ENCODE assay signal across 13 cellular contexts in the genomic region with DNA sequence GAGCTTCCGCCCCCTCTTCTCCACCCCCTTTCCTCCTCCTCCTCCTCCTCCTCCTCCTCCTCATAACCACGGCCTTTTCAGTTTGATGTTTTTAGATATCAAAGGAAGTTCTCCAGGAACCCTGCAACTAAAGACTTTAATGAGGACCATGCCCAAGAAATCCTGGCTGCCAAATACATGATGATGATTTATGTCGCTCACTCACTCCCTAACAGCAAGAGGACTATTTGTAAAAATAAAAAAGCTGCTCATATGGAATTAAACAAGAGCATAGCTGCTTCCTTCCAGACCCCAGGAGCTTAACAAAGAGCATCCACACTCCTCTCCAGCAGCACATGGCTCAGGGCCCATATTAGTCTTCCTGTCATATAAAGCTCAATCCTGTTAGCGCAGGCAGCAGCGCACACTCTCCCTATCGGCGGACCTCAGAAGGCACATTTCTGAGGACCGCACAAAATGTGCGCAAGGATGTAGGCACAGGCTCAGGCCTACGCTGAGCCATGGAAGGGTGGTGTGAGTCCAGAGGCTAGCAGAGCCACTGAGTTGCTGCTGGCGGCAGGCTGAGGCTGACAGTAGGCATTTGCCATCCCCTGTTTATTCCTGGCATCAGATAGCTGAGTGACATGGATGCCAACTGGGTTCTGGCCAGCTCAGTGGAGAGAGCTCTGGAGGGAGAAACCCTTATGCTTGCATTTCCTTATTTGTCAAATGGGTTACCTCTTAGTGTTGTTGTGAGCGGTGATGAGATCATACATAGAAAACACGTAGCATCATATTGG.
DNase-seq lines count a peak whose midpoint lies in the region; ATAC-seq and TF ChIP-seq lines count a peak whose summit lies in the region.
"Had no signal": no experiment of that assay in that cellular context is flagged by ENCODE, and none has a peak within 500 bp of the region (broad histone marks: within the 10 kb centered on the region; RNA-seq: fewer than 3 reads in every experiment).

No MANE protein-coding gene starts in this region.

- H2BK120ac ChIP-seq in trophoblast cell (ENCODE audit: insufficient read depth, low read length, poor library complexity): peak overlapping the region; percentile 85

- DNase-seq in HEK293T (ENCODE audit: extremely low spot score) (no peak), body of pancreas (peak; percentile 20 to 30 (median 28)), hypothalamus (lab: John Stamatoyannopoulos, UW) (peak in 27 of 51 donors; percentile 1 to 59 (median 18)), trophoblast cell (no peak), NCI-H187 (lab: John Stamatoyannopoulos, UW) (no peak), osteoblast (ENCODE audit: insufficient read length, low spot score, missing footprints) (no peak)
- DNase-seq: activated naive CD8-positive, alpha-beta T cell treated with anti-CD3 and anti-CD28 coated beads, Interleukin-2, amount 50 U/mL, for 24 hours; AML-193; effector memory CD4-positive, alpha-beta T cell; EL; naive B cell had no signal

- CTCF ChIA-PET in HEK293T (lab: Yijun Ruan, JAX): interaction anchor here (1.0 kb wide), 1 partner anchor 11 kb away, joined by 3 read pairs; no protein-coding TSS in a partner anchor

- H4K8ac ChIP-seq in trophoblast cell (ENCODE audit: low read depth, low read length): peak overlapping the region; percentile 62

- peak overlapping the region; percentile 3 for H4K12ac ChIP-seq in trophoblast cell (ENCODE audit: low read depth, low read length)

- H3K4me1 ChIP-seq in body of pancreas (peaks cover 20% of the 10 kb centered on the region), trophoblast cell (ENCODE audit: control insufficient read depth in 1 of 2, insufficient read depth in 2 of 2, low read length in 2 of 2) (peaks cover 5 to 13% of the 10 kb centered on the region in 2 experiments), osteoblast (ENCODE audit: insufficient read depth, low read length) (no peaks in the 10 kb centered on the region)

- peak overlapping the region in 3 of 4 donors; percentile 54 to 63 (median 59) for H3K27ac ChIP-seq in body of pancreas
- H3K27ac ChIP-seq in trophoblast cell (ENCODE audit: low read depth, low read length): peak overlapping the region; percentile 32
- H3K27ac ChIP-seq in osteoblast (ENCODE audit: low read depth, low read length): no peak overlapping the region

- peak in 3 of 7 experiments; percentile 7 to 14 (median 12) for TF ChIP-seq CTCF in body of pancreas (IDR thresholded peaks at IDR 0.05)
- TF ChIP-seq CTCF in osteoblast (IDR thresholded peaks at IDR 0.05; ENCODE audit: extremely low read depth, low read depth, low read length): no peak

- peaks cover 2% of the 10 kb centered on the region for H3K79me2 ChIP-seq in trophoblast cell (ENCODE audit: control insufficient read depth, insufficient read depth, low read length, poor library complexity)
- no peaks in the 10 kb centered on the region for H3K79me2 ChIP-seq in osteoblast (ENCODE audit: insufficient read depth, low read length)

- POLR2A ChIA-PET in HEK293T (lab: Yijun Ruan, JAX): interaction anchor here (1.3 to 1.5 kb wide), 2 partner anchors 22 to 55 kb away, joined by 3 read pairs; no protein-coding TSS in a partner anchor

- no peak for TF ChIP-seq POLR2A in body of pancreas (IDR thresholded peaks at IDR 0.05)

- H2BK5ac ChIP-seq in trophoblast cell (ENCODE audit: low read depth, low read length, poor library complexity): peak overlapping the region; percentile 7

- H3K4me3 ChIP-seq in body of pancreas (no peak overlapping the region), trophoblast cell (ENCODE audit: low read depth, low read length) (peak overlapping the region; percentile 5), osteoblast (ENCODE audit: insufficient read depth, low read length) (no peak overlapping the region)

- H3K4me2 ChIP-seq in trophoblast cell (ENCODE audit: low read length): no peak overlapping the region
- no peak overlapping the region for H3K4me2 ChIP-seq in osteoblast (ENCODE audit: insufficient read depth, low read length)

- intact Hi-C loops in body of pancreas (cut with DNase I): no loop called here

- 60 to 83% methylated on average over 12 to 13 of the region's 13 CpGs for WGBS in body of pancreas, 2 donors
- no CpG with 5 or more reads among the region's 13 CpGs for WGBS in trophoblast cell (ENCODE audit: extremely low coverage, insufficient coverage, insufficient read length)

- peaks cover 24% of the 10 kb centered on the region for H3K79me1 ChIP-seq in trophoblast cell (ENCODE audit: low read length)

- H3K27me3 ChIP-seq in body of pancreas (no peaks in the 10 kb centered on the region), trophoblast cell (ENCODE audit: insufficient read depth, low read length) (no peaks in the 10 kb centered on the region), osteoblast (ENCODE audit: insufficient read depth, low read length) (no peaks in the 10 kb centered on the region)

- peak overlapping the region; percentile 28 for H3K18ac ChIP-seq in trophoblast cell (ENCODE audit: low read length)

- H3K4ac ChIP-seq in trophoblast cell (ENCODE audit: low read depth, low read length): peak overlapping the region; percentile 23

- H3K9ac ChIP-seq in trophoblast cell (ENCODE audit: low read length): no peak overlapping the region

- no peak overlapping the region for H3K23ac ChIP-seq in trophoblast cell (ENCODE audit: low read length)

- H2BK12ac ChIP-seq in trophoblast cell (ENCODE audit: low read length): peak overlapping the region; percentile 80

- H4K91ac ChIP-seq in trophoblast cell (ENCODE audit: low read depth, low read length): peak overlapping the region; percentile 87

- H2AFZ ChIP-seq in trophoblast cell (ENCODE audit: insufficient read depth, low read length, poor library complexity): peak overlapping the region; percentile 56
- no peak overlapping the region for H2AFZ ChIP-seq in osteoblast (ENCODE audit: low read length)

- peak overlapping the region; percentile 76 for H3K14ac ChIP-seq in trophoblast cell (ENCODE audit: low read length)

- ATAC-seq in body of pancreas: peak; percentile 51
- ATAC-seq in HG03469 (IDR thresholded peaks at IDR 0.05; ENCODE audit: unreplicated experiment): no peak
- ATAC-seq in GM21367 (IDR thresholded peaks at IDR 0.05; ENCODE audit: unreplicated experiment): no peak
- ATAC-seq: activated naive CD8-positive, alpha-beta T cell treated with anti-CD3 and anti-CD28 coated beads, Interleukin-2, amount 50 U/mL, for 24 hours had no signal

- no peaks in the 10 kb centered on the region for H4K20me1 ChIP-seq in osteoblast (ENCODE audit: insufficient read depth, low read length)

- H3K9me3 ChIP-seq in body of pancreas: no peaks in the 10 kb centered on the region
- H3K9me3 ChIP-seq in trophoblast cell (ENCODE audit: insufficient read depth, low read depth, low read length): no peaks in the 10 kb centered on the region
- no peaks in the 10 kb centered on the region for H3K9me3 ChIP-seq in osteoblast (ENCODE audit: low read depth, low read length)

- H2AK5ac ChIP-seq in trophoblast cell (ENCODE audit: low read length): peak overlapping the region; percentile 72

- H3K36me3 ChIP-seq in body of pancreas (replicated peaks in 1 of 2; ENCODE audit: insufficient read depth in 1 of 2, low read depth in 2 of 2): no peaks in the 10 kb centered on the region
- no peaks in the 10 kb centered on the region for H3K36me3 ChIP-seq in trophoblast cell (ENCODE audit: control insufficient read depth in 1 of 2, insufficient read depth in 2 of 2, low read length in 2 of 2)
- no peaks in the 10 kb centered on the region for H3K36me3 ChIP-seq in osteoblast (ENCODE audit: insufficient read depth, low read length)

TF ChIP-seq in HEK293T, 16 proteins besides CTCF, POLR2A, EP300 and RAD21:
- TF ChIP-seq TARDBP (IDR thresholded peaks at IDR 0.05): no peak
- no peak for TF ChIP-seq ZNF384 (IDR thresholded peaks at IDR 0.05)
- no peak for TF ChIP-seq HDGF (IDR thresholded peaks at IDR 0.05; ENCODE audit: borderline replicate concordance)
- TF ChIP-seq, protein P1, sequence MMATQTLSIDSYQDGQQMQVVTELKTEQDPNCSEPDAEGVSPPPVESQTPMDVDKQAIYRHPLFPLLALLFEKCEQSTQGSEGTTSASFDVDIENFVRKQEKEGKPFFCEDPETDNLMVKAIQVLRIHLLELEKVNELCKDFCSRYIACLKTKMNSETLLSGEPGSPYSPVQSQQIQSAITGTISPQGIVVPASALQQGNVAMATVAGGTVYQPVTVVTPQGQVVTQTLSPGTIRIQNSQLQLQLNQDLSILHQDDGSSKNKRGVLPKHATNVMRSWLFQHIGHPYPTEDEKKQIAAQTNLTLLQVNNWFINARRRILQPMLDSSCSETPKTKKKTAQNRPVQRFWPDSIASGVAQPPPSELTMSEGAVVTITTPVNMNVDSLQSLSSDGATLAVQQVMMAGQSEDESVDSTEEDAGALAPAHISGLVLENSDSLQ (IDR thresholded peaks at IDR 0.05): peak; percentile 53
- TF ChIP-seq FOXM1 (IDR thresholded peaks at IDR 0.05; ENCODE audit: borderline replicate concordance): no peak
- TF ChIP-seq SUZ12 (IDR thresholded peaks at IDR 0.05): no peak
- TF ChIP-seq SP1 (IDR thresholded peaks at IDR 0.05): no peak

Comparison
In these comparisons a context has a peak if more than half of its experiments do, and no peak if none do; other contexts are left out.
1. DNase-seq: peak in body of pancreas (4 of 4) and hypothalamus (27 of 51); none in HEK293T (single experiment), trophoblast cell (0 of 2), NCI-H187 (0 of 2) and osteoblast (single experiment).